27 cellular contexts compared by ENCODE assay signal in genomic region chr11:91136631-91137030, GRCh38.
"Had no signal": no experiment of that assay in that cellular context is flagged by ENCODE, and none has a peak within 500 bp of the region (broad histone marks: within the 10 kb centered on the region; RNA-seq: fewer than 3 reads in every experiment).

No MANE protein-coding gene starts in this region.

- DNase-seq: activated B cell treated with CpG ODN at 0.5 μM for 24 hours; activated CD4-positive, alpha-beta T cell treated with anti-CD3 and anti-CD28 coated beads for 4 hours; activated CD4-positive, alpha-beta T cell treated with anti-CD3 and anti-CD28 coated beads, Interleukin-2, amount 50 U/mL, for 48 hours; activated CD8-positive, alpha-beta memory T cell treated with anti-CD3 and anti-CD28 coated beads, Interleukin-2, amount 50 U/mL, for 48 hours; activated naive CD4-positive, alpha-beta T cell treated with Interleukin-2 at 50 U/mL for 16 hours; activated naive CD8-positive, alpha-beta T cell treated with anti-CD3 and anti-CD28 coated beads for 36 hours; activated T-cell treated with anti-CD3 and anti-CD28 coated beads, Interleukin-2, amount 50 U/mL, for 4 hours; effector memory CD4-positive, alpha-beta T cell; glutamatergic neuron; hippocampal formation; left ventricle myocardium inferior; midbrain; pancreas; right cardiac atrium; stimulated activated CD4-positive, alpha-beta T cell treated with anti-CD3 and anti-CD28 coated beads, Interleukin-12 subunit alpha, Interleukin-12 subunit beta, amount 100 ng/mL, for 4 hours; stimulated activated CD4-positive, alpha-beta T cell treated with anti-CD3 and anti-CD28 coated beads, Interleukin-4, amount 100 ng/mL, for 4 hours; substantia nigra; tibial artery had no signal

- H3K9me3 ChIP-seq: esophagus muscularis mucosa, left ventricle myocardium inferior, pancreas, tibial artery had no signal

- H3K27ac ChIP-seq: esophagus muscularis mucosa, left ventricle myocardium inferior, pancreas, tibial artery had no signal

- H3K36me3 Mint-ChIP-seq: activated naive CD8-positive, alpha-beta T cell treated with anti-CD3 and anti-CD28 coated beads for 36 hours; natural killer cell treated with Interleukin-12 subunit alpha and Interleukin-12 subunit beta and Interleukin-15 and Interleukin-18, amount 100 ng/mL, for 72 hours had no signal

- H3K4me1 ChIP-seq: pancreas had no signal

- H3K4me3 Mint-ChIP-seq: activated B cell treated with CpG ODN at 0.5 μM for 24 hours; activated naive CD8-positive, alpha-beta T cell treated with anti-CD3 and anti-CD28 coated beads for 36 hours; activated T-cell treated with anti-CD3 and anti-CD28 coated beads, Interleukin-2, amount 50 U/mL, for 4 hours; central memory CD8-positive, alpha-beta T cell; natural killer cell treated with Interleukin-12 subunit alpha and Interleukin-12 subunit beta and Interleukin-15 and Interleukin-18, amount 100 ng/mL, for 72 hours; stimulated activated naive CD8-positive, alpha-beta T cell treated with anti-CD3 and anti-CD28 coated beads, Interleukin-15, Interleukin-2, amounts not matched to agents 100 ng/mL and 50 ng/mL, for 24 hours had no signal

- FAIRE-seq: astrocyte, colon, endothelial cell of umbilical vein, frontal cortex, pancreas had no signal

- H3K4me3 ChIP-seq: esophagus muscularis mucosa, left ventricle myocardium inferior, pancreas, tibial artery had no signal

- H3K4me1 Mint-ChIP-seq: activated B cell treated with CpG ODN at 0.5 μM for 24 hours; activated naive CD8-positive, alpha-beta T cell treated with anti-CD3 and anti-CD28 coated beads for 36 hours; central memory CD8-positive, alpha-beta T cell had no signal

- H3K36me3 ChIP-seq: esophagus muscularis mucosa, left ventricle myocardium inferior, pancreas, tibial artery had no signal

- H3K27me3 ChIP-seq: esophagus muscularis mucosa, pancreas, tibial artery had no signal

- H3K27ac Mint-ChIP-seq: activated B cell treated with CpG ODN at 0.5 μM for 24 hours; activated naive CD8-positive, alpha-beta T cell treated with anti-CD3 and anti-CD28 coated beads for 36 hours; activated T-helper 2 cell treated with anti-CD3 and anti-CD28 coated beads, Interferon-gamma antibody, Interleukin-2, Interleukin-4, amounts not matched to agents 10 μg/mL and 5 μg/mL and 100 μg/mL, durations not matched to agents 14 hours and 24 hours and 36 hours; natural killer cell treated with Interleukin-12 subunit alpha and Interleukin-12 subunit beta and Interleukin-15 and Interleukin-18, amount 100 ng/mL, for 72 hours; stimulated activated naive CD8-positive, alpha-beta T cell treated with anti-CD3 and anti-CD28 coated beads, Interleukin-15, Interleukin-2, amounts not matched to agents 100 ng/mL and 50 ng/mL, for 24 hours had no signal

- H3K9me3 Mint-ChIP-seq: activated B cell treated with CpG ODN at 0.5 μM for 24 hours; activated naive CD8-positive, alpha-beta T cell treated with anti-CD3 and anti-CD28 coated beads for 36 hours; activated T-cell treated with anti-CD3 and anti-CD28 coated beads, Interleukin-2, amount 50 U/mL, for 4 hours had no signal

- H3K27me3 Mint-ChIP-seq: activated B cell treated with CpG ODN at 0.5 μM for 24 hours; activated naive CD8-positive, alpha-beta T cell treated with anti-CD3 and anti-CD28 coated beads for 36 hours; central memory CD8-positive, alpha-beta T cell; natural killer cell treated with Interleukin-12 subunit alpha and Interleukin-12 subunit beta and Interleukin-15 and Interleukin-18, amount 100 ng/mL, for 72 hours; stimulated activated naive CD8-positive, alpha-beta T cell treated with anti-CD3 and anti-CD28 coated beads, Interleukin-15, Interleukin-2, amounts not matched to agents 100 ng/mL and 50 ng/mL, for 24 hours had no signal
